8 cellular contexts compared by ENCODE assay signal in the genomic region with DNA sequence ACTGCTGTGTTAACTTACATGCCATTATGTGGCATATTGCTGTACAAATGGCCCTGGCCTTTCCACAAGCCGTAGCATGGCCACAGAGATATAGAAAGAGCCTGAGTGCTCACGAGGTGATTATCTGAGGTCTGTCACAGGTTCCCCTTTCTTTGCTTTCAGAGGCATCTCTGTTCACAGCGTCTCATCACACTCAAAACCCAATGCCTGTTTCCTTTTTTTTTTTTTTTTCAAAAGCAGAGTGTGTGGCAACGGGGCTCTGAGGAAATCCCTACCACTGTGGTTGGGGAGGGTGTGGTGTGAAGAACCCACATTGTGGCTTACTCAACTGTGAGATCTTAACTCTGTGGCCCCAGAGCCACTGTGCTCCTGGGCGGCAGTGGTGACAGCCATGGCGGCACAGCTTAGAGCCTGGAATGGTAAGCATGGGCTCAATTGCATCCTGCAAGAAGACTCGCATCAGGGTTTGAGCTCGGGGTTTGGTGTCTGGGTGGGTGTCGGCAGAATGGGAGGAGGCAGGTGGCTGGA. TPM values are rescaled to one million over a fixed set of nuclear protein-coding genes. Genes with fewer than 3 reads are reported as not detected.
DNase-seq lines count a peak whose midpoint lies in the region; ATAC-seq and TF ChIP-seq lines count a peak whose summit lies in the region.

No MANE protein-coding gene starts in this region.

- ATAC-seq in GM21825 (IDR thresholded peaks at IDR 0.05; ENCODE audit: unreplicated experiment): peak; percentile 78
- ATAC-seq in activated T-cell treated with anti-CD3 and anti-CD28 coated beads, Interleukin-2, amount 50 U/mL, for 72 hours (replicated peaks in 1 of 2): peak; percentile 80 to 89

- no peak for TF ChIP-seq CTCF in GM10266 (IDR thresholded peaks at IDR 0.05; ENCODE audit: control insufficient read depth, insufficient read depth, low read depth, missing control alignments)
- no peak for TF ChIP-seq CTCF in NB4 (IDR thresholded peaks at IDR 0.05; ENCODE audit: low read depth, low read length)

- H3K23ac ChIP-seq in trophoblast cell (ENCODE audit: low read length): no peak overlapping the region

- H3K79me1 ChIP-seq in trophoblast cell (ENCODE audit: low read length): no peaks in the 10 kb centered on the region

- TF ChIP-seq POLR2A in NB4 (IDR thresholded peaks at IDR 0.05; ENCODE audit: extremely low read depth, insufficient read length): no peak

- H2AK5ac ChIP-seq in trophoblast cell (ENCODE audit: low read length): no peak overlapping the region

- H3K9me3 ChIP-seq in trophoblast cell (ENCODE audit: insufficient read depth, low read depth, low read length): no peaks in the 10 kb centered on the region

- H3K9me3 Mint-ChIP-seq in activated T-cell treated with anti-CD3 and anti-CD28 coated beads, Interleukin-2, amount 50 U/mL, for 72 hours: no peaks in the 10 kb centered on the region

- peak overlapping the region; percentile 79 for H3K27ac Mint-ChIP-seq in activated T-cell treated with anti-CD3 and anti-CD28 coated beads, Interleukin-2, amount 50 U/mL, for 72 hours

- intact Hi-C loops in posterior cingulate gyrus (cut with DNase I): no loop called here

- H3K79me2 ChIP-seq in trophoblast cell (ENCODE audit: control insufficient read depth, insufficient read depth, low read length, poor library complexity): no peaks in the 10 kb centered on the region

- H3K4me3 Mint-ChIP-seq in activated T-cell treated with anti-CD3 and anti-CD28 coated beads, Interleukin-2, amount 50 U/mL, for 72 hours: peak overlapping the region; percentile 52 to 72

- H3K14ac ChIP-seq in trophoblast cell (ENCODE audit: low read length): no peak overlapping the region

- no peaks in the 10 kb centered on the region for H3K36me3 ChIP-seq in trophoblast cell (ENCODE audit: control insufficient read depth in 1 of 2, insufficient read depth in 2 of 2, low read length in 2 of 2)

- peak; percentile 22 for DNase-seq in GM10266 (ENCODE audit: extremely low spot score)
- DNase-seq in NB4 (ENCODE audit: low read depth): peak; percentile 95
- peak; percentile 76 to 78 for DNase-seq in activated T-cell treated with anti-CD3 and anti-CD28 coated beads, Interleukin-2, amount 50 U/mL, for 72 hours
- peak; percentile 6 to 31 for DNase-seq in trophoblast cell
- no peak for DNase-seq in posterior cingulate gyrus
- DNase-seq in NCI-H2196 (lab: John Stamatoyannopoulos, UW; ENCODE audit: unreplicated experiment): no peak
- DNase-seq in NCI-H2107 treated with DMSO at 0.1 percent for 48 hours (lab: John Stamatoyannopoulos, UW; ENCODE audit: unreplicated experiment): no peak

- peaks cover 7 to 12% of the 10 kb centered on the region in 2 experiments for H3K4me1 ChIP-seq in trophoblast cell (ENCODE audit: control insufficient read depth in 1 of 2, insufficient read depth in 2 of 2, low read length in 2 of 2)

- no peak overlapping the region for H3K9ac ChIP-seq in trophoblast cell (ENCODE audit: low read length)

- H4K12ac ChIP-seq in trophoblast cell (ENCODE audit: low read depth, low read length): no peak overlapping the region

- H4K91ac ChIP-seq in trophoblast cell (ENCODE audit: low read depth, low read length): no peak overlapping the region

- no peak overlapping the region for H2BK5ac ChIP-seq in trophoblast cell (ENCODE audit: low read depth, low read length, poor library complexity)

- H3K27me3 ChIP-seq in trophoblast cell (ENCODE audit: insufficient read depth, low read length): no peaks in the 10 kb centered on the region

- H3K4ac ChIP-seq in trophoblast cell (ENCODE audit: low read depth, low read length): no peak overlapping the region

- WGBS in trophoblast cell (ENCODE audit: extremely low coverage, insufficient coverage, insufficient read length): no CpG with 5 or more reads among the region's 9 CpGs

- peak overlapping the region; percentile 53 for H3K18ac ChIP-seq in trophoblast cell (ENCODE audit: low read length)

- H2BK120ac ChIP-seq in trophoblast cell (ENCODE audit: insufficient read depth, low read length, poor library complexity): no peak overlapping the region

- H4K8ac ChIP-seq in trophoblast cell (ENCODE audit: low read depth, low read length): no peak overlapping the region

- no peak overlapping the region for H2BK12ac ChIP-seq in trophoblast cell (ENCODE audit: low read length)

- H3K4me3 ChIP-seq in NB4 (ENCODE audit: low read depth, low read length): peak overlapping the region; percentile 68
- H3K4me3 ChIP-seq in trophoblast cell (ENCODE audit: low read depth, low read length): no peak overlapping the region

- no peak overlapping the region for H2AFZ ChIP-seq in trophoblast cell (ENCODE audit: insufficient read depth, low read length, poor library complexity)

- H3K4me1 Mint-ChIP-seq in activated T-cell treated with anti-CD3 and anti-CD28 coated beads, Interleukin-2, amount 50 U/mL, for 72 hours (ENCODE audit: low read depth): peaks cover 27% of the 10 kb centered on the region

- H3K27ac ChIP-seq in trophoblast cell (ENCODE audit: low read depth, low read length): no peak overlapping the region

- H3K27me3 Mint-ChIP-seq in activated T-cell treated with anti-CD3 and anti-CD28 coated beads, Interleukin-2, amount 50 U/mL, for 72 hours (ENCODE audit: low read depth): peaks cover 76% of the 10 kb centered on the region

- no peaks in the 10 kb centered on the region for H3K36me3 Mint-ChIP-seq in activated T-cell treated with anti-CD3 and anti-CD28 coated beads, Interleukin-2, amount 50 U/mL, for 72 hours (ENCODE audit: insufficient read depth in 2 of 2)

- no peak overlapping the region for H3K4me2 ChIP-seq in trophoblast cell (ENCODE audit: low read length)

RNA-seq across cellular contexts. Expression of a gene that starts 30.8 kb away (rescaled TPM):
- under 1 TPM; 0.17 to 0.74 TPM for total RNA-seq in activated T-cell treated with anti-CD3 and anti-CD28 coated beads, Interleukin-2, amount 50 U/mL, for 72 hours
- polyA plus RNA-seq in trophoblast cell (2013): 5.1 and 5.4 TPM in 2 replicates

Comparison
In these comparisons a context has a peak if more than half of its experiments do, and no peak if none do; other contexts are left out.
1. DNase-seq: peak in GM10266 (single experiment), NB4 (single experiment), activated T-cell treated with anti-CD3 and anti-CD28 coated beads, Interleukin-2, amount 50 U/mL, for 72 hours (2 of 2) and trophoblast cell (2 of 2); none in posterior cingulate gyrus (0 of 10), NCI-H2196 (single experiment) and NCI-H2107 treated with DMSO at 0.1 percent for 48 hours (single experiment).